ENCODE assay signal across 10 cellular contexts in the genomic region with DNA sequence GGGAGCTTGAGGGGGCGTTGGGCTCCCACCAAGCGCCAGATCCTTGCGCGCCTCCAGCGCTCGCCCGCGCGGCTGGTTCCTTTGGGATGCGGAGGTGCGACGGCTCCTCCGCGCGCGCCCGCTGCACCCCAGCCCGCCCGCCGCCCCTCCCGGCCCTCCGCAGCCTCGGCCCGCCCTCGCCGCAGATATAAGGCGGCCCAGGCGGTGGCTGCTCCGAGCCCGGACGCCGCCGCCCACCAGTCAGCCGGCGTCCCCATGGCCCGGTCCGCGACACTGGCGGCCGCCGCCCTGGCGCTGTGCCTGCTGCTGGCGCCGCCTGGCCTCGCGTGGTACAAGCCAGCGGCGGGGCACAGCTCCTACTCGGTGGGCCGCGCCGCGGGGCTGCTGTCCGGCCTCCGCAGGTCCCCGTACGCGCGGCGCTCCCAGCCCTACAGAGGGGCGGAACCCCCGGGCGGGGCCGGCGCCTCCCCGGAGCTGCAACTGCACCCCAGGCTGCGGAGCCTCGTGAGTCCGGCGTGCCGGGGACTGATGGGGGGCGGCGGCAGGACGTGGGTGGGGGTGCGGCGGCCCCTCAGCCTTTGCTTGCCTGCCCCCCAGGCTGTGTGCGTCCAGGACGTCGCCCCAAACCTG. TPM values are rescaled to one million over a fixed set of nuclear protein-coding genes. Genes with fewer than 3 reads are reported as not detected.
DNase-seq lines count a peak whose midpoint lies in the region; ATAC-seq lines count a peak whose summit lies in the region.
"Had no signal": no experiment of that assay in that cellular context is flagged by ENCODE, and none has a peak within 500 bp of the region (broad histone marks: within the 10 kb centered on the region; RNA-seq: fewer than 3 reads in every experiment).

A gene (plus strand): TSS at position 216 of the 630 bp plus-strand sequence. CDS start 40 bp downstream, at position 256.

- H3K27me3 Mint-ChIP-seq in immature natural killer cell (ENCODE audit: low read depth in 3 of 3), result peaks cover 0 to 3% (median 0%) of the 10 kb centered on the region in 3 donors

- H3K9ac ChIP-seq in adipocyte (ENCODE audit: low read length), result peak within 1 kb of the TSS; percentile 49

- H3K4me3 Mint-ChIP-seq in immature natural killer cell, result peak within 1 kb of the TSS in 3 of 5 donors; percentile 17 to 33 (median 29)

- DNase-seq in NCI-H345 (lab: John Stamatoyannopoulos, UW), result peak; percentile 22
- no peak for DNase-seq in NCI-H345 treated with DMSO at 0.1 percent for 48 hours (lab: John Stamatoyannopoulos, UW; ENCODE audit: unreplicated experiment)
- DNase-seq in adipocyte (ENCODE audit: low read depth), result peak; percentile 47
- peak in 2 of 3 donors; percentile 21 to 22 for DNase-seq in immature natural killer cell
- DNase-seq in substantia nigra (lab: John Stamatoyannopoulos, UW), result peak in 12 of 49 donors; percentile 9 to 82 (median 30)
- DNase-seq in dedifferentiated amniotic fluid mesenchymal stem cell (ENCODE audit: extremely low spot score), result no peak

- no peaks in the 10 kb centered on the region for H3K9me3 ChIP-seq in adipocyte (ENCODE audit: control insufficient read depth, low read length)

- no peak within 1 kb of the TSS for H3K27ac Mint-ChIP-seq in immature natural killer cell

- H3K4me1 Mint-ChIP-seq in immature natural killer cell, result peaks cover 2 to 6% of the 10 kb centered on the region in 2 donors

- H3K4me3 ChIP-seq in adipocyte (ENCODE audit: low read length), result no peak within 1 kb of the TSS

- no peaks in the 10 kb centered on the region for H3K9me3 Mint-ChIP-seq in immature natural killer cell
- H3K9me3 Mint-ChIP-seq: CD4-positive, alpha-beta memory T cell had no signal

- H3K27ac ChIP-seq in substantia nigra (ENCODE audit: low read depth, low read length, poor library complexity, severe bottlenecking), result peak within 1 kb of the TSS; percentile 63
- H3K27ac ChIP-seq: HL-60 had no signal

- peaks cover 54% of the 10 kb centered on the region for H3K36me3 ChIP-seq in adipocyte (ENCODE audit: control insufficient read depth, insufficient read depth, low read length, severe bottlenecking)

- H3K36me3 Mint-ChIP-seq in immature natural killer cell, result peaks cover 0 to 13% (median 8%) of the 10 kb centered on the region in 3 donors

- no peaks in the 10 kb centered on the region for H3K27me3 ChIP-seq in adipocyte (replicated peaks; ENCODE audit: control insufficient read depth, insufficient read depth, low read length)

- H3K4me1 ChIP-seq in adipocyte (ENCODE audit: control insufficient read depth, insufficient read depth, low read length), result peaks cover 8% of the 10 kb centered on the region

- ATAC-seq in HG03135 (IDR thresholded peaks at IDR 0.05; ENCODE audit: unreplicated experiment) (no peak), HG02840 (IDR thresholded peaks at IDR 0.05; ENCODE audit: low FRiP score, unreplicated experiment) (no peak)

RNA-seq across cellular contexts. Expression of the gene that starts here (rescaled TPM):
- not detected for polyA plus RNA-seq in immature natural killer cell
- polyA plus RNA-seq: CD4-positive, alpha-beta memory T cell had no signal

Comparison
In these comparisons a context has a peak if more than half of its experiments do, and no peak if none do; other contexts are left out.
1. DNase-seq: peak in NCI-H345 (single experiment) and adipocyte (single experiment); none in NCI-H345 treated with DMSO at 0.1 percent for 48 hours (single experiment) and dedifferentiated amniotic fluid mesenchymal stem cell (single experiment).
2. Peak in DNase-seq in immature natural killer cell; RNA of the gene not detected or under 1 TPM.